In the genomic region with DNA sequence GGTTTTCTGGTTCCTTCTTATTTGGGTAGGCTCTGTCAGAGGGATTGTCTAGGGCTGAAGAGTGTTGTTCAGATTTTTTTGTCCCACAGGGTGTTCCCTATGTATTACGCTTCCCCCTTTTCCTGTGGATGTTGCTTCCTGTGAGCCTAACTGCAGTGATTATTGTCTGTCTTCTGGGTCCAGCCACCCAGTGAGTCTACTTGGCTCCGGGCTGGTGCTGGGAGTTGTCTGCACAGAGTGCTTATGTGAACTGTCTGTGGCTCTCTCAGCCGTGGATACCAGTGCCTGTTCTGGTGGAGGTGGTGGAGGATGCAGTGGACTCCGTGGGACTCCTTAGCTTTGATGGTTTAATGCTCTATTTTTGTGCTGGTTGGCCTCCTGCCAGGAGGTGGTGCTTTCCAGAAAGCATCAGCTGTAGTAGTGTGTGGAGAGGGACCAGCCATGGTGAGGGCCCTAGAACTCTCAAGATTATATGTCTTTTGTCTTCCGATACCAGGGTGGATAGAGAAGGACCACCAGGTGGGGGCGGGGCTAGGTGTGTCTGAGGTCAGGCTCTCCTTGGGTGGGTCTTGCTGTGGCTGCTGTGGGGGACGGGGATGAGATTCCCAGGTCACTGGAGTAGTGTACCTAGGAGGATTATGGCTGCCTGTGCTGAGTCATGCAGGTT, we compare ENCODE assay signal across 1 cellular context.
TF ChIP-seq lines count a peak whose summit lies in the region.

No MANE protein-coding gene starts in this region.

TF ChIP-seq in SK-N-SH, 30 proteins besides CTCF, POLR2A, EP300 and RAD21:
- TF ChIP-seq MEF2A (IDR thresholded peaks at IDR 0.05; ENCODE audit: borderline replicate concordance, low read depth): no peak
